ENCODE assay signal across 8 cellular contexts in the genomic region with DNA sequence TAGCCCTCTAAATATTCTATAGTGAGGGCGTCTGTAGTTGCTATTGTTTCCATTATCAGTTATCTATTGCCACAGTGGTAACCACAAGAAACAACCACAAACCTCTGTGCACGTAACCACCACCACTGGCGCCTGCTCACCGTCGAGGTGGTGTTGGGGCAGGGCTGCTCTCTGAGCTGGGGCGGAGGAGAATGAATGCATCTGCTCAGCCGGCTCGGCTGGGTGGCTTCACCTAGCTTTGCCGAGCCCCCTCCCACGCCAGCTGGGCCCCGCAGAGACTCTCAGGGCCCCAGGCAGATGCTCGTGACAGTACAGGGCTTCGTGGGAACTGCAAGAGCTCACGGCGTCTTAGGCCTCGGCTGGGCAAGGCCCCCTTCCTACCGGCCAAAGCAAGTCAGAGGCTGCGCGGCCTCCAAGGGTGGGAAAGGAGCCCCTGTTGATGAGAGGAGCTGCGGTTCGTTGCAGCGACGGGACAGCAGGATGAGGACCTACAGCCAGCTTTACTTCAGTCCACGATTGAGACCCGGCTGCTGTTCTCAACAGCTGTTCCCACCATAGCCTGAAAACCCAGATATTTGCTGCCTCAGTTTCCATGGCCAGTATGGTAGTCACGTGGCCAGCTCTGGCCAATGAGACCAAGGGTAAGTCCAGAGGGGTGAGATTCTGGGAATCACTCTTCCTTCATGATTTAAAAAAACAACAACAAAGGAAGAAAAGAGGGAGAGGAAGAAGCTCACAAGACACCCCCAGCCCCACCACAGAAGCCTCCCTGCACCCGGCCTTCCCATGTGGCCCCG.
DNase-seq lines count a peak whose midpoint lies in the region; ATAC-seq, FAIRE-seq and TF ChIP-seq lines count a peak whose summit lies in the region.

No MANE protein-coding gene starts in this region.

- no peak overlapping the region for H4K5ac ChIP-seq in mesendoderm (ENCODE audit: low read length)

- CTCF ChIA-PET in WTC11 (lab: Charles Lee), result no interaction called here

- H3K4me3 ChIP-seq in mesendoderm (ENCODE audit: low read length), result no peak overlapping the region
- no peak overlapping the region for H3K4me3 ChIP-seq in heart left ventricle
- no peak overlapping the region for H3K4me3 ChIP-seq in gastroesophageal sphincter
- no peak overlapping the region for H3K4me3 ChIP-seq in small intestine (ENCODE audit: low read depth in 1 of 2, low read length in 2 of 2)

- H3K4me1 Mint-ChIP-seq in WTC11, result peaks cover 4% of the 10 kb centered on the region

- no peak overlapping the region for H2BK120ac ChIP-seq in mesendoderm (ENCODE audit: low read depth, low read length)

- WGBS in mesendoderm (ENCODE audit: extremely low coverage, insufficient coverage, low lambda C conversion rate), result no CpG with 5 or more reads among the region's 28 CpGs
- WGBS in heart left ventricle, 4 donors, result 89 to 93% (median 90%) methylated on average over 18 to 28 of the region's 28 CpGs
- 87 to 94% methylated on average over 3 to 12 of the region's 28 CpGs for WGBS in gastroesophageal sphincter (ENCODE audit: low coverage in 1 of 2), 2 donors
- 75 to 88% (median 76%) methylated on average over 28 of the region's 28 CpGs for WGBS in small intestine, 3 donors

- FAIRE-seq in small intestine (lab: Jason Lieb, UNC), result no peak

- no peaks in the 10 kb centered on the region for H3K27me3 Mint-ChIP-seq in WTC11 (ENCODE audit: low read depth)

- H3K36me3 ChIP-seq in mesendoderm (ENCODE audit: control insufficient read depth, insufficient read depth, low read length), result no peaks in the 10 kb centered on the region
- H3K36me3 ChIP-seq in heart left ventricle, result no peaks in the 10 kb centered on the region
- H3K36me3 ChIP-seq in gastroesophageal sphincter, result no peaks in the 10 kb centered on the region
- no peaks in the 10 kb centered on the region for H3K36me3 ChIP-seq in small intestine (ENCODE audit: control insufficient read depth in 2 of 2, insufficient read depth in 2 of 2, low read length in 2 of 2)

- H3K79me1 ChIP-seq in mesendoderm (ENCODE audit: low read length), result no peaks in the 10 kb centered on the region

- POLR2A ChIA-PET in WTC11 (lab: Charles Lee), result no interaction called here

- TF ChIP-seq CTCF in GM20000 (IDR thresholded peaks at IDR 0.05; ENCODE audit: extremely low read depth, missing control alignments), result no peak
- no peak for TF ChIP-seq CTCF in WTC11 (IDR thresholded peaks at IDR 0.05)
- no peak for TF ChIP-seq CTCF in heart left ventricle (IDR thresholded peaks at IDR 0.05)
- no peak for TF ChIP-seq CTCF in gastroesophageal sphincter (IDR thresholded peaks at IDR 0.05)

- TF ChIP-seq EP300 in gastroesophageal sphincter (IDR thresholded peaks at IDR 0.05), result no peak

- no peak overlapping the region for H3K4ac ChIP-seq in mesendoderm (ENCODE audit: low read depth, low read length)

- H3K4me1 ChIP-seq in mesendoderm (ENCODE audit: control insufficient read depth, low read depth, low read length), result no peaks in the 10 kb centered on the region
- peaks cover 0 to 5% (median 0%) of the 10 kb centered on the region in 12 donors for H3K4me1 ChIP-seq in heart left ventricle
- no peaks in the 10 kb centered on the region for H3K4me1 ChIP-seq in gastroesophageal sphincter
- H3K4me1 ChIP-seq in small intestine (ENCODE audit: control insufficient read depth in 2 of 2, insufficient read depth in 1 of 2, low read depth in 1 of 2, low read length in 1 of 2), result peaks cover 0 to under 1% of the 10 kb centered on the region in 2 donors

- H3K79me2 ChIP-seq in mesendoderm (ENCODE audit: control insufficient read depth, insufficient read depth, low read length), result no peaks in the 10 kb centered on the region

- ATAC-seq in HG03457 (IDR thresholded peaks at IDR 0.05; ENCODE audit: unreplicated experiment) (peak; percentile 98), WTC11 (no peak), heart left ventricle (no peak), gastroesophageal sphincter (no peak)

- H2BK15ac ChIP-seq in mesendoderm (replicated peaks; ENCODE audit: low read depth), result no peak overlapping the region

- no peak overlapping the region for H3K23ac ChIP-seq in mesendoderm (ENCODE audit: low read length)

- intact Hi-C loops in heart left ventricle (cut with DNase I), result loop anchor here in 1 of 10 donors (10.0 kb wide), 1 partner anchor 188 kb away; no protein-coding TSS in a partner anchor

- peak overlapping the region; percentile 25 for H3K56ac ChIP-seq in mesendoderm (ENCODE audit: low read length)

- H3K9me3 Mint-ChIP-seq in WTC11, result no peaks in the 10 kb centered on the region

- no peak overlapping the region for H3K18ac ChIP-seq in mesendoderm (ENCODE audit: low read length)

- H3K27ac Mint-ChIP-seq in WTC11, result no peak overlapping the region

- H3K9ac ChIP-seq in mesendoderm (ENCODE audit: low read length), result no peak overlapping the region

- H3K4me3 Mint-ChIP-seq in WTC11, result no peak overlapping the region

- H3K4me2 ChIP-seq in mesendoderm (ENCODE audit: low read length), result no peak overlapping the region

- H4K8ac ChIP-seq in mesendoderm (ENCODE audit: low read depth, low read length), result no peak overlapping the region

- H2BK5ac ChIP-seq in mesendoderm (ENCODE audit: low read length), result no peak overlapping the region

- H3K27me3 ChIP-seq in mesendoderm (ENCODE audit: insufficient read depth, low read length, poor library complexity) (no peaks in the 10 kb centered on the region), heart left ventricle (no peaks in the 10 kb centered on the region), gastroesophageal sphincter (peaks cover under 1% of the 10 kb centered on the region), small intestine (ENCODE audit: control insufficient read depth in 2 of 2, insufficient read depth in 2 of 2, low read length in 2 of 2) (no peaks in the 10 kb centered on the region)

- H2AK5ac ChIP-seq in mesendoderm (ENCODE audit: low read length), result no peak overlapping the region

- H3K27ac ChIP-seq in mesendoderm (ENCODE audit: low read depth, low read length) (no peak overlapping the region), heart left ventricle (no peak overlapping the region), gastroesophageal sphincter (no peak overlapping the region), small intestine (ENCODE audit: low read depth in 1 of 2, low read length in 1 of 2) (no peak overlapping the region)

- no peaks in the 10 kb centered on the region for H3K9me3 ChIP-seq in heart left ventricle
- H3K9me3 ChIP-seq in gastroesophageal sphincter, result no peaks in the 10 kb centered on the region
- no peaks in the 10 kb centered on the region for H3K9me3 ChIP-seq in small intestine (ENCODE audit: control insufficient read depth, low read depth)

- no peaks in the 10 kb centered on the region for H3K36me3 Mint-ChIP-seq in WTC11

- peak; percentile 65 for DNase-seq in GM20000 (ENCODE audit: low spot score)
- peak; percentile 22 to 63 for DNase-seq in activated CD4-positive, alpha-beta T cell treated with anti-CD3 and anti-CD28 coated beads, Interleukin-2, amount 50 U/mL, for 24 hours (ENCODE audit: low read depth in 1 of 2, low spot score in 1 of 2)
- DNase-seq in mesendoderm, result no peak
- no peak for DNase-seq in WTC11 (ENCODE audit: low spot score)
- no peak for DNase-seq in heart left ventricle
- DNase-seq in small intestine, result no peak

- TF ChIP-seq POLR2A in heart left ventricle (IDR thresholded peaks at IDR 0.05), result no peak
- TF ChIP-seq POLR2A in gastroesophageal sphincter (IDR thresholded peaks at IDR 0.05), result no peak

TF ChIP-seq in WTC11, 78 proteins besides CTCF, POLR2A, EP300 and RAD21 (continues in another document):
- TF ChIP-seq, protein P1, sequence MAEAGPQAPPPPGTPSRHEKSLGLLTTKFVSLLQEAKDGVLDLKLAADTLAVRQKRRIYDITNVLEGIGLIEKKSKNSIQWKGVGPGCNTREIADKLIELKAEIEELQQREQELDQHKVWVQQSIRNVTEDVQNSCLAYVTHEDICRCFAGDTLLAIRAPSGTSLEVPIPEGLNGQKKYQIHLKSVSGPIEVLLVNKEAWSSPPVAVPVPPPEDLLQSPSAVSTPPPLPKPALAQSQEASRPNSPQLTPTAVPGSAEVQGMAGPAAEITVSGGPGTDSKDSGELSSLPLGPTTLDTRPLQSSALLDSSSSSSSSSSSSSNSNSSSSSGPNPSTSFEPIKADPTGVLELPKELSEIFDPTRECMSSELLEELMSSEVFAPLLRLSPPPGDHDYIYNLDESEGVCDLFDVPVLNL (CRISPR knock-in tag; IDR thresholded peaks at IDR 0.05; ENCODE audit: borderline replicate concordance, low read depth), result no peak
- TF ChIP-seq MXD4 (CRISPR knock-in tag; IDR thresholded peaks at IDR 0.05; ENCODE audit: borderline replicate concordance) (no peak), TEAD1 (CRISPR knock-in tag; IDR thresholded peaks at IDR 0.05) (no peak), ZNF263 (CRISPR knock-in tag; IDR thresholded peaks at IDR 0.05; ENCODE audit: low read depth) (no peak), TCF7 (CRISPR knock-in tag; IDR thresholded peaks at IDR 0.05; ENCODE audit: low read depth) (no peak), HMGA2 (CRISPR knock-in tag; IDR thresholded peaks at IDR 0.05) (no peak), JUN (CRISPR knock-in tag; IDR thresholded peaks at IDR 0.05) (no peak), ZBTB21 (CRISPR knock-in tag; IDR thresholded peaks at IDR 0.05; ENCODE audit: borderline replicate concordance) (no peak), MYBL2 (CRISPR knock-in tag; IDR thresholded peaks at IDR 0.05) (no peak), NFE2L1 (CRISPR knock-in tag; IDR thresholded peaks at IDR 0.05) (no peak), NR3C1 (CRISPR knock-in tag; conservative IDR thresholded peaks at IDR 0.05; ENCODE audit: low read depth) (no peak)
- TF ChIP-seq, protein P2, sequence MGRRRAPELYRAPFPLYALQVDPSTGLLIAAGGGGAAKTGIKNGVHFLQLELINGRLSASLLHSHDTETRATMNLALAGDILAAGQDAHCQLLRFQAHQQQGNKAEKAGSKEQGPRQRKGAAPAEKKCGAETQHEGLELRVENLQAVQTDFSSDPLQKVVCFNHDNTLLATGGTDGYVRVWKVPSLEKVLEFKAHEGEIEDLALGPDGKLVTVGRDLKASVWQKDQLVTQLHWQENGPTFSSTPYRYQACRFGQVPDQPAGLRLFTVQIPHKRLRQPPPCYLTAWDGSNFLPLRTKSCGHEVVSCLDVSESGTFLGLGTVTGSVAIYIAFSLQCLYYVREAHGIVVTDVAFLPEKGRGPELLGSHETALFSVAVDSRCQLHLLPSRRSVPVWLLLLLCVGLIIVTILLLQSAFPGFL (CRISPR knock-in tag; IDR thresholded peaks at IDR 0.05; ENCODE audit: borderline replicate concordance), result no peak

Comparison
In these comparisons a context has a peak if more than half of its experiments do, and no peak if none do; other contexts are left out.
1. DNase-seq: peak in GM20000 (single experiment) and activated CD4-positive, alpha-beta T cell treated with anti-CD3 and anti-CD28 coated beads, Interleukin-2, amount 50 U/mL, for 24 hours (2 of 2); none in mesendoderm (single experiment), WTC11 (single experiment), heart left ventricle (0 of 5) and small intestine (single experiment).